In the genomic region with DNA sequence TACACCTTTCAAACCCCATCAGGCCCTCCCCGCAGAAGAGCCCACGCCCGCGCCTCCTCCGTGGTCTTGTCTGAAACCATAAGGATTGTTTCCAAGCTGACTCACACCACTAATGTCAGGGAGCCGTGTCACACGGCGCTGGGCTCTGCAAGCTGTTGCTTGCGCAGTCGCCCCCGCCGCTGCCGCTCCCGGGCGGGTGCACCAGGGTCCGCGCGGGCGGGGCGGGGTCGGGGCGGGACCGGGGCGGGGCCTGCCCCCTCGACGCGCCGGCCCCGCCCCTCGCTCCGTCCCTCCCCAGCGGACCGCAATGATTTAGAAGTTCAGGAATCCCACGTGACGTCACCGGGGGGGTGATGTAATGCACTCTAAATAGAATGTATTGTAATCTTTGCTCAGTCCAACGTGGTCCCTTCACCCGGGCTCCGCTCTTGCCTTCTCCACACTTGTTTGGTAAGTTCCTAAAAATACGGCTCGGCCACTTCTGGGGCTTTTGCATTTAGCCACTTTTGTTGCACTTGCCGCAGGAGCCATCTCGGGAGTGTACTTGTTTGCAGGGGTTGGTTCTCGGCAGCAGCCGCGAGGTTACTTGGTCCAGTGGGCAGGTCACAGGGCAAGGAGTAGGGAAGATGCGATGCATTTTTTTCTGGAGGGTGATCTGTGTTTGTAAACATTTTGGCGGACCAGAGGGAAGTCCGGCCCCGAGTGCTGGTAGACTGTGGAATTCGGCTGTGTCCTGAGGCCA, we compare ENCODE assay signal across 8 cellular contexts. TPM values are rescaled to one million over a fixed set of nuclear protein-coding genes. Genes with fewer than 3 reads are reported as not detected.
A peak's percentile ranks its signal among the peaks of the same experiment; 100 is the strongest.
DNase-seq lines count a peak whose midpoint lies in the region; ATAC-seq and TF ChIP-seq lines count a peak whose summit lies in the region.

No MANE protein-coding gene starts in this region.

- H3K4me1 Mint-ChIP-seq in mesothelial cell of epicardium = peaks cover 28% of the 10 kb centered on the region

- TF ChIP-seq CTCF in epithelial cell of esophagus (IDR thresholded peaks at IDR 0.05; ENCODE audit: insufficient read depth, low read depth, low read length, missing control alignments) (no peak), mesothelial cell of epicardium (IDR thresholded peaks at IDR 0.05; ENCODE audit: unreplicated experiment) (no peak)

- peak overlapping the region; percentile 97 for H3K27ac Mint-ChIP-seq in mesothelial cell of epicardium

- peaks cover 89% of the 10 kb centered on the region for H3K27me3 Mint-ChIP-seq in mesothelial cell of epicardium (ENCODE audit: low read depth)

- peak overlapping the region; percentile 87 for H3K4me3 Mint-ChIP-seq in mesothelial cell of epicardium

- H3K4me3 ChIP-seq in epithelial cell of esophagus (ENCODE audit: low read length) = peak overlapping the region; percentile 59

- no peaks in the 10 kb centered on the region for H3K9me3 Mint-ChIP-seq in mesothelial cell of epicardium

- H3K36me3 Mint-ChIP-seq in mesothelial cell of epicardium = no peaks in the 10 kb centered on the region

- DNase-seq in COLO668 (lab: John Stamatoyannopoulos, UW; ENCODE audit: unreplicated experiment) = peak; percentile 94
- DNase-seq in NCI-H774 (lab: John Stamatoyannopoulos, UW) = peak; percentile 81
- DNase-seq in activated CD8-positive, alpha-beta memory T cell treated with anti-CD3 and anti-CD28 coated beads, Interleukin-2, amount 50 U/mL, for 4 hours = peak; percentile 77
- peak; percentile 98 for DNase-seq in epithelial cell of esophagus (ENCODE audit: low read depth)
- DNase-seq in mesothelial cell of epicardium (ENCODE audit: low spot score in 2 of 2, unreplicated experiment in 2 of 2) = peak; percentile 83 to 89
- peak; percentile 34 for DNase-seq in stimulated activated CD8-positive, alpha-beta memory T cell treated with anti-CD3 and anti-CD28 coated beads, Interleukin-15, amount 100 ng/mL, for 24 hours (ENCODE audit: low read depth)

- ATAC-seq in HG03103 (IDR thresholded peaks at IDR 0.05; ENCODE audit: low read depth, unreplicated experiment) (peak; percentile 51), HG02623 (IDR thresholded peaks at IDR 0.05; ENCODE audit: unreplicated experiment) (no peak)

RNA-seq across cellular contexts. Expression of gene CREB5, which starts 3.2 kb away (rescaled TPM):
- total RNA-seq in mesothelial cell of epicardium = 12.7 to 14.1 TPM (median 13.6 TPM) in 3 replicates

Comparison
In these comparisons a context has a peak if more than half of its experiments do, and no peak if none do; other contexts are left out.
1. DNase-seq: peak in every context shown above with its lines; median percentile 98 in epithelial cell of esophagus; 94 in COLO668; 86 in mesothelial cell of epicardium; 81 in NCI-H774; 77 in activated CD8-positive, alpha-beta memory T cell treated with anti-CD3 and anti-CD28 coated beads, Interleukin-2, amount 50 U/mL, for 4 hours; 34 in stimulated activated CD8-positive, alpha-beta memory T cell treated with anti-CD3 and anti-CD28 coated beads, Interleukin-15, amount 100 ng/mL, for 24 hours.